In the genomic region with DNA sequence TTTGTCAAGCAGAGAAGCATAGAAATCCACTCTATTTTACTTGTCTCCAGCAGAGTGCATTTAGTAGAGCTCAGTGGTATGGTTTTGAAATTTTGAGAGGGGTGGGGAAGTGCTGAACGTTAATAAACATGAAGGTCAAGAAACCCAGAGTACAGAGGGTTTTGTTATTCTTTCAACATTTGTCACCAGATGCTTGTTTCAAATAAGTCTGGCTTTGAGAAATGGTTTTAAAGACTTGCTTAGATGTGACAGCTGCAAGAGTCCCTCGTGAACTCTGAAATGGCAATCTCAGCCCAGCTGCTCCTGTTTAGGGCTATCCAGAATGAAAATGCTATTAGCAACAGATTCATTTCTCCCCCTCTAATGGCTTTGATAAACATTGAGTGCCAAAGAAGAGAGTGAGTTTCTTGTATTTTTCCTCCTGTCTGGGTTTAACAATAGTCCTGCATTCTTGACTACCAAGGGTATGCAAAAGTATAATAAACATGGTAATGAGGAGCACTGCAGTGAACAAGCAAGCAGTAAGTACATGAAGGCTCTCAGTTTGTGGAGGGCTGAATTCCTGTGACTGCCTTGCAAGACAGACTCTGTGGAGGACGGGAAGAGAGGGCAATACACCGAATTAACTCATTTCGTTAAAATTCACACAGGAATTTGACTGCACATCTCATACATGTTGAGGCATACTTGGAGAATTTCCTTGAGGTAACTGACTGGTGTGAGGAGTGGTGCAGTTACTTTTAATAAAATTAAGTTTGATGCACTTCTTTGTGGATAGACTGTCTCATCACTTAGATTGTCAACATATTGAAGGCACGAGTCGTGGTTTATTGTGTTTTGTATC, we compare ENCODE assay signal across 1 cellular context.
TF ChIP-seq lines count a peak whose summit lies in the region.

No MANE protein-coding gene starts in this region.

TF ChIP-seq in H1, 55 proteins besides CTCF, POLR2A, EP300 and RAD21:
- TF ChIP-seq SIN3A (conservative IDR thresholded peaks at IDR 0.05 in 1 of 2, IDR thresholded peaks at IDR 0.05 in 1 of 2; ENCODE audit: low read depth in 1 of 2, low read length in 2 of 2) (no peak), NANOG (IDR thresholded peaks at IDR 0.05; ENCODE audit: insufficient read depth, low read depth, low read length, poor library complexity, severe bottlenecking) (no peak), E2F6 (IDR thresholded peaks at IDR 0.05) (no peak), GTF2F1 (IDR thresholded peaks at IDR 0.05; ENCODE audit: borderline replicate concordance, low read depth, low read length) (no peak), SIX5 (IDR thresholded peaks at IDR 0.05; ENCODE audit: low read depth, low read length) (no peak)
